Comparison of ENCODE assay signal across 13 cellular contexts in genomic region chr2:73821227-73821626, GRCh38. TPM values are rescaled to one million over a fixed set of nuclear protein-coding genes. Genes with fewer than 3 reads are reported as not detected.
DNase-seq lines count a peak whose midpoint lies in the region; ATAC-seq and TF ChIP-seq lines count a peak whose summit lies in the region.
"Had no signal": no experiment of that assay in that cellular context is flagged by ENCODE, and none has a peak within 500 bp of the region (broad histone marks: within the 10 kb centered on the region; RNA-seq: fewer than 3 reads in every experiment).

No MANE protein-coding gene starts in this region.

- peak; percentile 69 for ATAC-seq in GM18505 (IDR thresholded peaks at IDR 0.05; ENCODE audit: unreplicated experiment)
- peak; percentile 50 for ATAC-seq in GM19328 (IDR thresholded peaks at IDR 0.05; ENCODE audit: unreplicated experiment)
- ATAC-seq in HG02884 (IDR thresholded peaks at IDR 0.05; ENCODE audit: unreplicated experiment), result peak; percentile 77
- ATAC-seq in activated B cell treated with CpG ODN at 0.5 μM for 24 hours (ENCODE audit: low read depth), result peak; percentile 62
- ATAC-seq in GM21528 (IDR thresholded peaks at IDR 0.05; ENCODE audit: low FRiP score, unreplicated experiment), result no peak

- no peak for TF ChIP-seq POLR2A in GM18505 (IDR thresholded peaks at IDR 0.05; ENCODE audit: borderline replicate concordance, extremely low read depth, insufficient read depth, insufficient read length)

- H3K27ac Mint-ChIP-seq in activated B cell treated with CpG ODN at 0.5 μM for 24 hours, result peak overlapping the region; percentile 79

- H3K4me1 Mint-ChIP-seq in activated B cell treated with CpG ODN at 0.5 μM for 24 hours, result peaks cover 24% of the 10 kb centered on the region

- H3K4me3 Mint-ChIP-seq in activated B cell treated with CpG ODN at 0.5 μM for 24 hours, result no peak overlapping the region

- DNase-seq in activated B cell treated with CpG ODN at 0.5 μM for 24 hours (no peak), OCI-M1 (lab: John Stamatoyannopoulos, UW) (no peak), ureter (ENCODE audit: low spot score) (no peak), SW 1271 (lab: John Stamatoyannopoulos, UW) (no peak)
- DNase-seq: activated CD4-positive, CD25-positive, alpha-beta regulatory T cell; caudate nucleus; DMS153; MV-4-11; sigmoid colon had no signal

- intact Hi-C loops in activated B cell treated with CpG ODN at 0.5 μM for 24 hours (cut with micrococcal nuclease), result no loop called here

- POLR2A ChIA-PET in activated B cell treated with CpG ODN at 0.5 μM for 24 hours (lab: Charles Lee), result interaction anchor here (0.9 kb wide), 1 partner anchor 106 kb away, joined by 3 read pairs; no protein-coding TSS in a partner anchor

- no peaks in the 10 kb centered on the region for H3K27me3 Mint-ChIP-seq in activated B cell treated with CpG ODN at 0.5 μM for 24 hours

- no peaks in the 10 kb centered on the region for H3K36me3 Mint-ChIP-seq in activated B cell treated with CpG ODN at 0.5 μM for 24 hours (ENCODE audit: low read depth)

- H3K9me3 Mint-ChIP-seq in activated B cell treated with CpG ODN at 0.5 μM for 24 hours, result no peaks in the 10 kb centered on the region

- CTCF ChIA-PET in activated B cell treated with CpG ODN at 0.5 μM for 24 hours (lab: Charles Lee), result interaction anchor here (0.8 to 7.4 kb wide), 2 partner anchors 329 to 513 kb away, joined by 3 to 114 read pairs; no protein-coding TSS in a partner anchor

- TF ChIP-seq CTCF in activated B cell treated with CpG ODN at 0.5 μM for 24 hours (IDR thresholded peaks at IDR 0.05), result no peak

RNA-seq across cellular contexts. Expression of gene STAMBP, which starts 7.5 kb away (rescaled TPM):
- 32.2 and 35.4 TPM in 2 replicates for total RNA-seq in activated B cell treated with CpG ODN at 0.5 μM for 24 hours
- 46.0 TPM for total RNA-seq in ureter

RNA-seq across cellular contexts. Expression of gene C2orf78, which starts 37.2 kb away (rescaled TPM):
- not detected in 2 replicates for total RNA-seq in activated B cell treated with CpG ODN at 0.5 μM for 24 hours
- not detected for total RNA-seq in ureter
- total RNA-seq: sigmoid colon had no signal

RNA-seq across cellular contexts. Expression of gene DUSP11, which starts 41.3 kb away (rescaled TPM):
- total RNA-seq in activated B cell treated with CpG ODN at 0.5 μM for 24 hours (25.6 and 30.5 TPM in 2 replicates), ureter (25.7 TPM)
